In the genomic region with DNA sequence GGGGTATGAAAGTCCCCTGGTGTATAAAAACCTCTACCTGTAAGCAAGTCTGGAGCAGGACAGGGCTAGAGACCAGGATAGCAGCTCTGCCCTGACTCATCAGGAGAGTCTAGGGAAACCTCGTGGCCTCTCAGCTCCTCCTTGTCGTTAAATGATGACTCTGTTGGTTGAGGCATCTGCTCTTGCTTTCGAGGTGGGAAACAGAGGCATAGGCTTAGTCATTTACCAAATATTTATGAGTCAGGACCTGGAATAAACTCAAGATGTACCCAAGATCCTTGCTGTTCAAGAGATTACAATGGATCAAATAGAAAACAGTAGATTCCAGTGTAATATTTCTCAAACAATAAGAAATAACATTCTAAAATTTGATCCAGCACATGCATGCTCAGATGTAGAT, we compare ENCODE assay signal across 11 cellular contexts. TPM values are rescaled to one million over a fixed set of nuclear protein-coding genes. Genes with fewer than 3 reads are reported as not detected.
DNase-seq lines count a peak whose midpoint lies in the region; ATAC-seq and TF ChIP-seq lines count a peak whose summit lies in the region.
"Had no signal": no experiment of that assay in that cellular context is flagged by ENCODE, and none has a peak within 500 bp of the region (broad histone marks: within the 10 kb centered on the region; RNA-seq: fewer than 3 reads in every experiment).

No MANE protein-coding gene starts in this region.

- H3K4me1 ChIP-seq in gastroesophageal sphincter = peaks cover 13 to 84% (median 38%) of the 10 kb centered on the region in 3 donors
- H3K4me1 ChIP-seq in subcutaneous abdominal adipose tissue (ENCODE audit: control insufficient read depth in 5 of 5, insufficient read depth in 5 of 5, low read length in 5 of 5) = peaks cover 3 to 44% (median 41%) of the 10 kb centered on the region in 5 donors
- H3K4me1 ChIP-seq in left ventricle myocardium inferior = peaks cover 67% of the 10 kb centered on the region

- H3K9me3 ChIP-seq in T-helper 17 cell (ENCODE audit: control insufficient read depth, low read length, poor library complexity, severe bottlenecking) (no peaks in the 10 kb centered on the region), gastroesophageal sphincter (no peaks in the 10 kb centered on the region), subcutaneous abdominal adipose tissue (ENCODE audit: control insufficient read depth in 5 of 5, low read length in 5 of 5) (peaks cover 0 to 5% (median 0%) of the 10 kb centered on the region in 5 donors), left ventricle myocardium inferior (replicated peaks) (peaks cover 9% of the 10 kb centered on the region)

- no peak overlapping the region for H3K4me3 ChIP-seq in gastroesophageal sphincter
- no peak overlapping the region for H3K4me3 ChIP-seq in subcutaneous abdominal adipose tissue (ENCODE audit: low read depth in 1 of 5, low read length in 5 of 5)
- no peak overlapping the region for H3K4me3 ChIP-seq in left ventricle myocardium inferior

- H3K27me3 ChIP-seq in gastroesophageal sphincter = no peaks in the 10 kb centered on the region
- H3K27me3 ChIP-seq in subcutaneous abdominal adipose tissue (ENCODE audit: control insufficient read depth in 5 of 5, insufficient read depth in 4 of 5, low read length in 5 of 5) = no peaks in the 10 kb centered on the region
- no peaks in the 10 kb centered on the region for H3K27me3 ChIP-seq in left ventricle myocardium inferior (ENCODE audit: low read depth)

- H3K4me3 Mint-ChIP-seq in T-helper 17 cell (no peak overlapping the region), progenitor cell of endocrine pancreas (ENCODE audit: low read depth) (no peak overlapping the region)
- H3K4me3 Mint-ChIP-seq: activated B cell treated with CpG ODN at 0.5 μM for 24 hours had no signal

- peaks cover 0 to 21% of the 10 kb centered on the region in 2 donors for H3K36me3 ChIP-seq in gastroesophageal sphincter
- H3K36me3 ChIP-seq in subcutaneous abdominal adipose tissue (ENCODE audit: control insufficient read depth in 5 of 5, insufficient read depth in 5 of 5, low read length in 5 of 5) = peaks cover 0 to 8% (median 3%) of the 10 kb centered on the region in 5 donors
- H3K36me3 ChIP-seq in left ventricle myocardium inferior = peaks cover 27% of the 10 kb centered on the region

- intact Hi-C loops in left ventricle myocardium inferior (cut with micrococcal nuclease) = no loop called here

- H3K36me3 Mint-ChIP-seq in T-helper 17 cell (ENCODE audit: low read depth) (peaks cover 6% of the 10 kb centered on the region), progenitor cell of endocrine pancreas (ENCODE audit: insufficient read depth) (peaks cover 21% of the 10 kb centered on the region)

- DNase-seq in SIG-M5 treated with dmso at 0.1 percent for 504 hours (lab: John Stamatoyannopoulos, UW; ENCODE audit: unreplicated experiment) (peak; percentile 13), SIG-M5 (lab: John Stamatoyannopoulos, UW) (no peak), T-helper 17 cell (no peak), progenitor cell of endocrine pancreas (ENCODE audit: low spot score, unreplicated experiment) (no peak), left ventricle myocardium inferior (no peak)
- DNase-seq: activated B cell treated with CpG ODN at 0.5 μM for 24 hours; stimulated activated naive CD4-positive, alpha-beta T cell had no signal

- TF ChIP-seq CTCF in gastroesophageal sphincter (IDR thresholded peaks at IDR 0.05) (no peak), progenitor cell of endocrine pancreas (IDR thresholded peaks at IDR 0.05; ENCODE audit: unreplicated experiment) (no peak), left ventricle myocardium inferior (IDR thresholded peaks at IDR 0.05; ENCODE audit: borderline replicate concordance) (no peak)

- no peak for TF ChIP-seq POLR2A in gastroesophageal sphincter (IDR thresholded peaks at IDR 0.05)

- H3K27me3 Mint-ChIP-seq in T-helper 17 cell (no peaks in the 10 kb centered on the region), progenitor cell of endocrine pancreas (no peaks in the 10 kb centered on the region)
- H3K27me3 Mint-ChIP-seq: activated B cell treated with CpG ODN at 0.5 μM for 24 hours had no signal

- TF ChIP-seq EP300 in gastroesophageal sphincter (IDR thresholded peaks at IDR 0.05) = no peak

- H3K27ac Mint-ChIP-seq in T-helper 17 cell (peak overlapping the region; percentile 29), progenitor cell of endocrine pancreas (no peak overlapping the region)
- H3K27ac Mint-ChIP-seq: activated B cell treated with CpG ODN at 0.5 μM for 24 hours had no signal

- ATAC-seq in T-helper 17 cell (no peak), gastroesophageal sphincter (peak; percentile 53), HG03280 (IDR thresholded peaks at IDR 0.05; ENCODE audit: unreplicated experiment) (no peak)

- peak overlapping the region; percentile 82 to 95 (median 83) for H3K27ac ChIP-seq in gastroesophageal sphincter
- H3K27ac ChIP-seq in subcutaneous abdominal adipose tissue (ENCODE audit: low read depth, low read length) = peak overlapping the region; percentile 18
- H3K27ac ChIP-seq in left ventricle myocardium inferior (replicated peaks) = no peak overlapping the region
- H3K27ac ChIP-seq: C4-2B had no signal

- no peak overlapping the region for H3K9ac ChIP-seq in subcutaneous abdominal adipose tissue (ENCODE audit: low read length in 5 of 5)

- H3K9me3 Mint-ChIP-seq in progenitor cell of endocrine pancreas (ENCODE audit: low read depth) = peaks cover 7% of the 10 kb centered on the region
- H3K9me3 Mint-ChIP-seq: activated B cell treated with CpG ODN at 0.5 μM for 24 hours had no signal

- 6 to 33% methylated on average over 1 to 3 of the region's 3 CpGs for WGBS in gastroesophageal sphincter (ENCODE audit: low coverage in 1 of 2), 2 donors

- H3K4me1 Mint-ChIP-seq in T-helper 17 cell (peaks cover 32% of the 10 kb centered on the region), progenitor cell of endocrine pancreas (ENCODE audit: low read depth) (peaks cover 12% of the 10 kb centered on the region)

RNA-seq across cellular contexts. Expression of a gene that starts 5.5 kb away (rescaled TPM):
- total RNA-seq in T-helper 17 cell = 1 to 10 TPM; 3.6 to 4.9 TPM
- total RNA-seq in gastroesophageal sphincter = 10 to 100 TPM; 28.2 to 53.0 (median 44.6) TPM
- 39.4 and 41.2 TPM in 2 replicates for total RNA-seq in progenitor cell of endocrine pancreas
- 19.2 TPM for total RNA-seq in left ventricle myocardium inferior

RNA-seq across cellular contexts. Expression of a gene that starts 33.4 kb away (rescaled TPM):
- total RNA-seq in T-helper 17 cell = not detected
- not detected for total RNA-seq in gastroesophageal sphincter
- 0.75 TPM in 1 of 2 replicates, not detected in the other for total RNA-seq in progenitor cell of endocrine pancreas
- 0.93 TPM for total RNA-seq in left ventricle myocardium inferior
- total RNA-seq: activated B cell treated with CpG ODN at 0.5 μM for 24 hours had no signal

RNA-seq across cellular contexts. Expression of a gene that starts 50.9 kb away (rescaled TPM):
- total RNA-seq in T-helper 17 cell (10 to 100 TPM in 1 of 2 donors, 1 to 10 TPM in 1; 6.2 to 22.8 TPM), gastroesophageal sphincter (10 to 100 TPM; 30.6 to 54.7 (median 45.0) TPM), progenitor cell of endocrine pancreas (126 and 128 TPM in 2 replicates), left ventricle myocardium inferior (4.2 TPM)
